ENCODE assay signal across 15 cellular contexts in genomic region chr9:2012347-2012746, GRCh38. TPM values are rescaled to one million over a fixed set of nuclear protein-coding genes. Genes with fewer than 3 reads are reported as not detected.
DNase-seq lines count a peak whose midpoint lies in the region; ATAC-seq and TF ChIP-seq lines count a peak whose summit lies in the region.
"Had no signal": no experiment of that assay in that cellular context is flagged by ENCODE, and none has a peak within 500 bp of the region (broad histone marks: within the 10 kb centered on the region; RNA-seq: fewer than 3 reads in every experiment).

No MANE protein-coding gene starts in this region.

- no peak overlapping the region for H3K9ac ChIP-seq in GM23248

- no peaks in the 10 kb centered on the region for H3K36me3 Mint-ChIP-seq in activated T-helper 1 cell treated with anti-CD3 and anti-CD28 coated beads, Interleukin-12 subunit alpha, Interleukin-12 subunit beta, Interleukin-2, Interleukin-4 antibody, amounts not matched to agents 30 ng/mL and 10 ng/mL and 1 ng/mL, durations not matched to agents 14 hours and 24 hours and 36 hours (ENCODE audit: low read depth)
- H3K36me3 Mint-ChIP-seq in nephron progenitor cell (ENCODE audit: low read depth) = no peaks in the 10 kb centered on the region

- TF ChIP-seq CTCF in heart right ventricle (IDR thresholded peaks at IDR 0.05) = no peak
- TF ChIP-seq CTCF in nephron progenitor cell (IDR thresholded peaks at IDR 0.05) = no peak

- in situ Hi-C loops in GM23248 (cut with MboI) = no loop called here

- H3K4me3 Mint-ChIP-seq in activated T-helper 1 cell treated with anti-CD3 and anti-CD28 coated beads, Interleukin-12 subunit alpha, Interleukin-12 subunit beta, Interleukin-2, Interleukin-4 antibody, amounts not matched to agents 30 ng/mL and 10 ng/mL and 1 ng/mL, durations not matched to agents 14 hours and 24 hours and 36 hours = peak overlapping the region; percentile 15
- no peak overlapping the region for H3K4me3 Mint-ChIP-seq in nephron progenitor cell

- no peak overlapping the region for H3K4me3 ChIP-seq in heart right ventricle
- no peak overlapping the region for H3K4me3 ChIP-seq in GM23248
- H3K4me3 ChIP-seq: MG63, sigmoid colon had no signal

- no peaks in the 10 kb centered on the region for H4K20me1 ChIP-seq in GM23248 (ENCODE audit: insufficient read depth)

- H3K4me1 ChIP-seq in heart right ventricle (peaks cover 0 to 15% (median 7%) of the 10 kb centered on the region in 9 donors), GM23248 (ENCODE audit: insufficient read depth) (peaks cover 11% of the 10 kb centered on the region)

- H3K27ac Mint-ChIP-seq in activated T-helper 1 cell treated with anti-CD3 and anti-CD28 coated beads, Interleukin-12 subunit alpha, Interleukin-12 subunit beta, Interleukin-2, Interleukin-4 antibody, amounts not matched to agents 30 ng/mL and 10 ng/mL and 1 ng/mL, durations not matched to agents 14 hours and 24 hours and 36 hours = no peak overlapping the region
- H3K27ac Mint-ChIP-seq in nephron progenitor cell = no peak overlapping the region
- H3K27ac Mint-ChIP-seq: naive B cell had no signal

- H3K36me3 ChIP-seq in heart right ventricle (no peaks in the 10 kb centered on the region), GM23248 (ENCODE audit: low read depth) (no peaks in the 10 kb centered on the region)
- H3K36me3 ChIP-seq: MG63, sigmoid colon had no signal

- H3K27me3 ChIP-seq in heart right ventricle (no peaks in the 10 kb centered on the region), GM23248 (replicated peaks; ENCODE audit: insufficient read depth) (no peaks in the 10 kb centered on the region)
- H3K27me3 ChIP-seq: MG63, sigmoid colon had no signal

- H3K79me2 ChIP-seq in GM23248 (ENCODE audit: insufficient read depth) = no peaks in the 10 kb centered on the region

- H2AFZ ChIP-seq in GM23248 = no peak overlapping the region

- H3F3A ChIP-seq in GM23248 (ENCODE audit: insufficient read depth) = peaks cover 20% of the 10 kb centered on the region; the same call in 1 of the 2 replicates

- no peaks in the 10 kb centered on the region for H3K9me2 ChIP-seq in GM23248 (ENCODE audit: insufficient read depth)

- H3K9me3 ChIP-seq in heart right ventricle = no peaks in the 10 kb centered on the region
- no peaks in the 10 kb centered on the region for H3K9me3 ChIP-seq in GM23248 (ENCODE audit: low read depth)
- H3K9me3 ChIP-seq: MG63, sigmoid colon had no signal

- no peak overlapping the region for H3K27ac ChIP-seq in heart right ventricle
- no peak overlapping the region for H3K27ac ChIP-seq in GM23248
- H3K27ac ChIP-seq: RWPE1, sigmoid colon had no signal

- no peak overlapping the region for H3K4me2 ChIP-seq in GM23248 (ENCODE audit: unreplicated experiment)

- peaks cover 8% of the 10 kb centered on the region for H3K27me3 Mint-ChIP-seq in activated T-helper 1 cell treated with anti-CD3 and anti-CD28 coated beads, Interleukin-12 subunit alpha, Interleukin-12 subunit beta, Interleukin-2, Interleukin-4 antibody, amounts not matched to agents 30 ng/mL and 10 ng/mL and 1 ng/mL, durations not matched to agents 14 hours and 24 hours and 36 hours (ENCODE audit: insufficient read depth)
- H3K27me3 Mint-ChIP-seq in nephron progenitor cell (ENCODE audit: low read depth, poor library complexity) = peaks cover 54% of the 10 kb centered on the region

- peak; percentile 30 for DNase-seq in activated CD4-positive, alpha-beta T cell treated with anti-CD3 and anti-CD28 coated beads for 48 hours
- no peak for DNase-seq in activated CD4-positive, alpha-beta T cell treated with anti-CD3 and anti-CD28 coated beads, Interleukin-2, amount 50 U/mL, for 4 hours
- DNase-seq in activated T-helper 1 cell treated with anti-CD3 and anti-CD28 coated beads, Interleukin-12 subunit alpha, Interleukin-12 subunit beta, Interleukin-2, Interleukin-4 antibody, amounts not matched to agents 30 ng/mL and 10 ng/mL and 1 ng/mL, durations not matched to agents 14 hours and 24 hours and 36 hours (ENCODE audit: low spot score) = peak; percentile 25
- DNase-seq in heart right ventricle (no peak), nephron progenitor cell (no peak), GM23248 (no peak)
- DNase-seq: activated T-cell treated with anti-CD3 and anti-CD28 coated beads for 4 hours, GOT3, MG63, naive B cell, NCI-H2227 treated with DMSO at 0.1 percent for 48 hours, sigmoid colon had no signal

- intact Hi-C loops in activated T-helper 1 cell treated with anti-CD3 and anti-CD28 coated beads, Interleukin-12 subunit alpha, Interleukin-12 subunit beta, Interleukin-2, Interleukin-4 antibody, amounts not matched to agents 30 ng/mL and 10 ng/mL and 1 ng/mL, durations not matched to agents 14 hours and 24 hours and 36 hours (cut with micrococcal nuclease) = loop anchor here (1.0 to 10.0 kb wide), 4 partner anchors 136 to 1372 kb away; no protein-coding TSS in a partner anchor
- intact Hi-C loops in heart right ventricle (cut with DNase I) = loop anchor here in 3 of 10 donors (10.0 kb wide), 3 partner anchors 52 to 832 kb away; partner anchors contain the start of gene PUM3 (in 1 of the 3)

- peaks cover 23% of the 10 kb centered on the region for H3K4me1 Mint-ChIP-seq in activated T-helper 1 cell treated with anti-CD3 and anti-CD28 coated beads, Interleukin-12 subunit alpha, Interleukin-12 subunit beta, Interleukin-2, Interleukin-4 antibody, amounts not matched to agents 30 ng/mL and 10 ng/mL and 1 ng/mL, durations not matched to agents 14 hours and 24 hours and 36 hours (ENCODE audit: low read depth)
- peaks cover 10% of the 10 kb centered on the region for H3K4me1 Mint-ChIP-seq in nephron progenitor cell

- WGBS in heart right ventricle, 2 donors = 90 to 94% methylated on average over 4 of the region's 4 CpGs
- WGBS in GM23248 (ENCODE audit: low coverage in 1 of 2, low lambda C conversion rate in 2 of 2, missing lambda C conversion rate in 2 of 2), 2 experiments = 79 to 88% methylated on average over 4 of the region's 4 CpGs

- H3K9me3 Mint-ChIP-seq in activated T-helper 1 cell treated with anti-CD3 and anti-CD28 coated beads, Interleukin-12 subunit alpha, Interleukin-12 subunit beta, Interleukin-2, Interleukin-4 antibody, amounts not matched to agents 30 ng/mL and 10 ng/mL and 1 ng/mL, durations not matched to agents 14 hours and 24 hours and 36 hours = no peaks in the 10 kb centered on the region
- H3K9me3 Mint-ChIP-seq in nephron progenitor cell = peaks cover 8% of the 10 kb centered on the region

- ATAC-seq in GM19043 (IDR thresholded peaks at IDR 0.05; ENCODE audit: low read depth, unreplicated experiment) (peak; percentile 20), HG03066 (IDR thresholded peaks at IDR 0.05; ENCODE audit: low read depth, unreplicated experiment) (peak; percentile 19), heart right ventricle (no peak)

RNA-seq across cellular contexts. Expression of gene SMARCA2, which starts 2.8 kb away (rescaled TPM):
- total RNA-seq in activated T-helper 1 cell treated with anti-CD3 and anti-CD28 coated beads, Interleukin-12 subunit alpha, Interleukin-12 subunit beta, Interleukin-2, Interleukin-4 antibody, amounts not matched to agents 30 ng/mL and 10 ng/mL and 1 ng/mL, durations not matched to agents 14 hours and 24 hours and 36 hours = 105 and 108 TPM in 2 replicates
- 100 to 1,000 TPM in 6 of 10 donors, 10 to 100 TPM in 4; 76.1 to 140 (median 114) TPM for total RNA-seq in heart right ventricle
- polyA plus RNA-seq in heart right ventricle (10 to 100 TPM; 26.5 to 33.1 TPM), GM23248 (2016; fragmentation: Nextera tagmentation; extraction: Ambion mirVana) (26.7 and 27.2 TPM in 2 replicates)
- 47.4 and 78.9 TPM in 2 replicates for total RNA-seq in GM23248 (2014; rRNA removed; shearing (Covaris generic))

Comparison
In these comparisons a context has a peak if more than half of its experiments do, and no peak if none do; other contexts are left out.
1. DNase-seq: peak in activated CD4-positive, alpha-beta T cell treated with anti-CD3 and anti-CD28 coated beads for 48 hours (single experiment) and activated T-helper 1 cell treated with anti-CD3 and anti-CD28 coated beads, Interleukin-12 subunit alpha, Interleukin-12 subunit beta, Interleukin-2, Interleukin-4 antibody, amounts not matched to agents 30 ng/mL and 10 ng/mL and 1 ng/mL, durations not matched to agents 14 hours and 24 hours and 36 hours (single experiment); none in activated CD4-positive, alpha-beta T cell treated with anti-CD3 and anti-CD28 coated beads, Interleukin-2, amount 50 U/mL, for 4 hours (0 of 2), heart right ventricle (0 of 2), nephron progenitor cell (single experiment) and GM23248 (single experiment).
2. ATAC-seq: peak in GM19043 (single experiment) and HG03066 (single experiment); none in heart right ventricle (0 of 8).